Comparison of ENCODE assay signal across 33 cellular contexts in the genomic region with DNA sequence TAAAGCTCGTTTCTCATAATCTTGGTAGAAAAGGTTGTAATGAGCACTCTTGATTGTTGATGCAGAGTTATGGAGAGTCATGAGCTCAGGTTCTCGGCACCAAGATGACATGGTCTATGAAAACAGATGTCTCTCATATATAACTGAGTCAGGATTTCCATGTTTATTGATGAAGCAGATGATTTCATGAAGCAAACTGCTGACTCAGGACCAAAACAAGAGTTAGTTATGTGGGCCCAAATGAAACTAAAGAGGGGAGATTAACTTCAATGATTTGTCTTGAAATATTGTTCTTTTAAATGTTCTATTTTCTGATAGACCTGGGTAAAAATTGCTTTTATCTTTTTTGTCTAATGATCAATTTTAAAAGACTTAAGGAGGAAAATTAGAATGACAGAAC.
"Had no signal": no experiment of that assay in that cellular context is flagged by ENCODE, and none has a peak within 500 bp of the region (broad histone marks: within the 10 kb centered on the region; RNA-seq: fewer than 3 reads in every experiment).

No MANE protein-coding gene starts in this region.

- H3K27ac ChIP-seq: adrenal gland, body of pancreas, brain microvascular endothelial cell, breast epithelium, VCaP had no signal

- H3K4me1 ChIP-seq: adrenal gland, body of pancreas, breast epithelium had no signal

- DNase-seq: activated B cell treated with CpG ODN at 0.5 μM for 24 hours; activated CD4-positive, alpha-beta memory T cell treated with anti-CD3 and anti-CD28 coated beads for 36 hours; activated CD4-positive, alpha-beta T cell treated with anti-CD3 and anti-CD28 coated beads for 4 hours; activated CD4-positive, alpha-beta T cell treated with anti-CD3 and anti-CD28 coated beads, Interleukin-2, amount 10 ng/mL, durations not matched to agents 24 days and 14 days; activated CD4-positive, alpha-beta T cell treated with anti-CD3 and anti-CD28 coated beads, Interleukin-2, amount 50 U/mL, for 1 hour; activated CD4-positive, alpha-beta T cell treated with anti-CD3 and anti-CD28 coated beads, Interleukin-2, amount 50 U/mL, for 4 hours; activated CD4-positive, CD25-positive, alpha-beta regulatory T cell treated with anti-CD3 and anti-CD28 coated beads, Interleukin-2, amount 50 U/mL, for 72 hours; activated CD8-positive, alpha-beta memory T cell treated with anti-CD3 and anti-CD28 coated beads, Interleukin-2, amount 50 U/mL, for 4 hours; activated CD8-positive, alpha-beta T cell treated with anti-CD3 and anti-CD28 coated beads for 36 hours; activated effector memory CD4-positive, alpha-beta T cell treated with anti-CD3 and anti-CD28 coated beads, Interleukin-2, amount 50 U/mL, for 16 hours; activated gamma-delta T cell treated with Interleukin-2 at 50 U/mL for 16 hours; activated naive CD4-positive, alpha-beta T cell; activated naive CD4-positive, alpha-beta T cell treated with anti-CD3 and anti-CD28 coated beads for 36 hours; activated naive CD4-positive, alpha-beta T cell treated with anti-CD3 and anti-CD28 coated beads, Interleukin-2, amount 50 U/mL, for 16 hours; activated naive CD8-positive, alpha-beta T cell treated with anti-CD3 and anti-CD28 coated beads for 36 hours; activated T-cell treated with anti-CD3 and anti-CD28 coated beads for 4 hours; activated T-cell treated with anti-CD3 and anti-CD28 coated beads, Interleukin-2, amount 50 U/mL, for 1 hour; activated T-cell treated with anti-CD3 and anti-CD28 coated beads, Interleukin-2, amount 50 U/mL, for 4 hours; activated T-cell treated with anti-CD3 and anti-CD28 coated beads, Interleukin-2, amount 50 U/mL, for 72 hours; adrenal gland; amniotic stem cell; aorta; body of pancreas; brain microvascular endothelial cell; central memory CD4-positive, alpha-beta T cell; T-helper 2 cell; T-helper 9 cell had no signal

- H3K27me3 ChIP-seq: adrenal gland, body of pancreas, brain microvascular endothelial cell, breast epithelium had no signal

- ATAC-seq: activated CD8-positive, alpha-beta T cell treated with anti-CD3 and anti-CD28 coated beads for 36 hours; activated naive CD4-positive, alpha-beta T cell treated with anti-CD3 and anti-CD28 coated beads, Interleukin-2, amount 50 U/mL, for 72 hours; activated T-cell treated with anti-CD3 and anti-CD28 coated beads, Interleukin-2, amount 50 U/mL, for 4 hours; activated T-cell treated with anti-CD3 and anti-CD28 coated beads, Interleukin-2, amount 50 U/mL, for 72 hours; activated T-helper 17 cell treated with anti-CD3 and anti-CD28 coated beads, Interleukin-2, amount 50 U/mL, for 72 hours; body of pancreas had no signal

- H3K36me3 ChIP-seq: adrenal gland, brain microvascular endothelial cell, breast epithelium had no signal

- H3K4me3 ChIP-seq: adrenal gland, body of pancreas, breast epithelium had no signal

- FAIRE-seq: astrocyte, TTC549 had no signal

- H3K9me3 ChIP-seq: adrenal gland, body of pancreas, breast epithelium had no signal
